In the genomic region with DNA sequence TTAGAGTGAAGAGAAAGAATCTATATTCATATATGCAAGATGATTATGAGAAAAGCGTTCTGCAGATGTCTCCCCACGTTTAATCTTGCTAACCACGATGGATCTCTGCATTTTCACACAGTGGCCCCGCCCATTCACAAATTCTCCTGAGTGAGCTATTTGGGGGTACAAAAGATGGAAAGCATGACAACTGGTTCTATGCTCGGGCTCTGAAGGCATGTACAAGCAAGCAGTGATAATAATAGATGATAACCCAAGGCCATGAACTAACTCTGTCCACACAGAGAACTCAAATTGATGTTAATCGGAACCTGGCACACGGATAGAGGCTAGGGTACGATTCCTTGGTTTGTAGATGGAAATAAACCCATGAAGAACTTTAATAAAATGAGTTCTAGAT, we compare ENCODE assay signal across 29 cellular contexts.
"Had no signal": no experiment of that assay in that cellular context is flagged by ENCODE, and none has a peak within 500 bp of the region (broad histone marks: within the 10 kb centered on the region; RNA-seq: fewer than 3 reads in every experiment).

No MANE protein-coding gene starts in this region.

- H3K27me3 Mint-ChIP-seq: activated naive CD8-positive, alpha-beta T cell treated with anti-CD3 and anti-CD28 coated beads for 36 hours; stimulated activated memory B cell treated with anti-CD40 and anti-IgM and Interleukin-4, amounts not matched to agents 10 μg/mL and 1 μg/mL and 100 μg/mL, for 72 hours; stimulated activated naive CD8-positive, alpha-beta T cell treated with anti-CD3 and anti-CD28 coated beads, Interleukin-15, amount 100 ng/mL, for 72 hours had no signal

- H3K4me3 Mint-ChIP-seq: activated CD4-positive, alpha-beta T cell treated with anti-CD3 and anti-CD28 coated beads for 36 hours; activated naive CD4-positive, alpha-beta T cell treated with anti-CD3 and anti-CD28 coated beads for 36 hours; activated naive CD8-positive, alpha-beta T cell treated with anti-CD3 and anti-CD28 coated beads for 36 hours; activated T-helper 1 cell treated with anti-CD3 and anti-CD28 coated beads, Interleukin-12 subunit alpha, Interleukin-12 subunit beta, Interleukin-2, Interleukin-4 antibody, amounts not matched to agents 30 ng/mL and 10 ng/mL and 1 ng/mL, durations not matched to agents 14 hours and 24 hours and 36 hours; dendritic cell treated with granulocyte-macrophage colony-stimulating factor and Interleukin-4, amounts not matched to agents 40 ng/mL and 50 ng/mL, for 4 days; natural killer cell treated with Interleukin-12 subunit alpha and Interleukin-12 subunit beta and Interleukin-15 and Interleukin-18, amount 100 ng/mL, for 72 hours; stimulated activated memory B cell treated with anti-CD40 and anti-IgM and Interleukin-4, amounts not matched to agents 10 μg/mL and 1 μg/mL and 100 μg/mL, for 72 hours; stimulated activated naive CD8-positive, alpha-beta T cell treated with anti-CD3 and anti-CD28 coated beads, Interleukin-15, amount 100 ng/mL, for 72 hours had no signal

- DNase-seq: activated CD4-positive, alpha-beta T cell treated with anti-CD3 and anti-CD28 coated beads for 36 hours; activated CD4-positive, CD25-positive, alpha-beta regulatory T cell; activated effector memory CD4-positive, alpha-beta T cell treated with anti-CD3 and anti-CD28 coated beads, Interleukin-2, amount 50 U/mL, for 16 hours; activated naive CD4-positive, alpha-beta T cell treated with anti-CD3 and anti-CD28 coated beads for 36 hours; activated naive CD8-positive, alpha-beta T cell treated with anti-CD3 and anti-CD28 coated beads for 36 hours; activated T-cell treated with anti-CD3 and anti-CD28 coated beads, Interleukin-2, amount 50 U/mL, for 1 hour; adrenal gland; brain microvascular endothelial cell; effector CD8-positive, alpha-beta T cell; left ventricle myocardium inferior; mesendoderm; retina; stimulated activated CD4-positive, alpha-beta T cell treated with anti-CD3 and anti-CD28 coated beads, Interleukin-1b, Interleukin-23, amount 100 ng/mL, for 48 hours; stimulated activated CD4-positive, alpha-beta T cell treated with anti-CD3 and anti-CD28 coated beads, Interleukin-4, amount 100 ng/mL, for 4 hours; stimulated activated CD8-positive, alpha-beta memory T cell treated with anti-CD3 and anti-CD28 coated beads, Interleukin-4, amount 100 ng/mL, for 48 hours; stimulated activated naive CD8-positive, alpha-beta T cell treated with anti-CD3 and anti-CD28 coated beads, Interleukin-15, amount 100 ng/mL, for 72 hours; T-helper 1 cell; tibial artery; upper lobe of right lung had no signal

- H3K4me1 ChIP-seq: adrenal gland, upper lobe of right lung had no signal

- H3K9me3 ChIP-seq: ascending aorta, left ventricle myocardium inferior, neutrophil, tibial artery, upper lobe of right lung had no signal

- H3K27ac ChIP-seq: adrenal gland, ascending aorta, brain microvascular endothelial cell, epithelial cell of prostate, left ventricle myocardium inferior, neutrophil, tibial artery, upper lobe of right lung had no signal

- H3K4me1 Mint-ChIP-seq: activated CD4-positive, alpha-beta T cell treated with anti-CD3 and anti-CD28 coated beads for 36 hours; activated naive CD8-positive, alpha-beta T cell treated with anti-CD3 and anti-CD28 coated beads for 36 hours; stimulated activated memory B cell treated with anti-CD40 and anti-IgM and Interleukin-4, amounts not matched to agents 10 μg/mL and 1 μg/mL and 100 μg/mL, for 72 hours; stimulated activated naive CD8-positive, alpha-beta T cell treated with anti-CD3 and anti-CD28 coated beads, Interleukin-15, amount 100 ng/mL, for 72 hours had no signal

- H3K27ac Mint-ChIP-seq: activated CD4-positive, alpha-beta T cell treated with anti-CD3 and anti-CD28 coated beads for 36 hours; activated naive CD4-positive, alpha-beta T cell treated with anti-CD3 and anti-CD28 coated beads for 36 hours; activated naive CD8-positive, alpha-beta T cell treated with anti-CD3 and anti-CD28 coated beads for 36 hours; activated T-helper 1 cell treated with anti-CD3 and anti-CD28 coated beads, Interleukin-12 subunit alpha, Interleukin-12 subunit beta, Interleukin-2, Interleukin-4 antibody, amounts not matched to agents 30 ng/mL and 10 ng/mL and 1 ng/mL, durations not matched to agents 14 hours and 24 hours and 36 hours; dendritic cell treated with granulocyte-macrophage colony-stimulating factor and Interleukin-4, amounts not matched to agents 40 ng/mL and 50 ng/mL, for 4 days; natural killer cell treated with Interleukin-12 subunit alpha and Interleukin-12 subunit beta and Interleukin-15 and Interleukin-18, amount 100 ng/mL, for 72 hours; stimulated activated memory B cell treated with anti-CD40 and anti-IgM and Interleukin-4, amounts not matched to agents 10 μg/mL and 1 μg/mL and 100 μg/mL, for 72 hours; stimulated activated naive CD8-positive, alpha-beta T cell treated with anti-CD3 and anti-CD28 coated beads, Interleukin-15, amount 100 ng/mL, for 72 hours had no signal

- H3K4me2 ChIP-seq: smooth muscle cell had no signal

- ATAC-seq: activated CD4-positive, alpha-beta T cell treated with anti-CD3 and anti-CD28 coated beads for 36 hours; natural killer cell treated with Interleukin-12 subunit alpha and Interleukin-12 subunit beta and Interleukin-15 and Interleukin-18, amount 100 ng/mL, for 72 hours; sciatic nerve; stimulated activated memory B cell treated with anti-CD40 and anti-IgM and Interleukin-4, amounts not matched to agents 10 μg/mL and 1 μg/mL and 100 μg/mL, for 72 hours; stimulated activated naive CD8-positive, alpha-beta T cell treated with anti-CD3 and anti-CD28 coated beads, Interleukin-15, amount 100 ng/mL, for 72 hours; upper lobe of right lung had no signal

- H3K36me3 ChIP-seq: adrenal gland, ascending aorta, brain microvascular endothelial cell, left ventricle myocardium inferior, neutrophil, tibial artery, upper lobe of right lung had no signal

- H3K4me3 ChIP-seq: adrenal gland, ascending aorta, left ventricle myocardium inferior, lung, smooth muscle cell, tibial artery, upper lobe of right lung had no signal

- H3K27me3 ChIP-seq: adrenal gland, ascending aorta, brain microvascular endothelial cell, neutrophil, tibial artery, upper lobe of right lung had no signal

- H3K36me3 Mint-ChIP-seq: activated naive CD8-positive, alpha-beta T cell treated with anti-CD3 and anti-CD28 coated beads for 36 hours; natural killer cell treated with Interleukin-12 subunit alpha and Interleukin-12 subunit beta and Interleukin-15 and Interleukin-18, amount 100 ng/mL, for 72 hours; stimulated activated memory B cell treated with anti-CD40 and anti-IgM and Interleukin-4, amounts not matched to agents 10 μg/mL and 1 μg/mL and 100 μg/mL, for 72 hours had no signal
